Comparison of ENCODE assay signal across 14 cellular contexts in genomic region chr2:199663157-199663556, GRCh38.
DNase-seq lines count a peak whose midpoint lies in the region; ATAC-seq and TF ChIP-seq lines count a peak whose summit lies in the region.
"Had no signal": no experiment of that assay in that cellular context is flagged by ENCODE, and none has a peak within 500 bp of the region (broad histone marks: within the 10 kb centered on the region; RNA-seq: fewer than 3 reads in every experiment).

No MANE protein-coding gene starts in this region.

- no peak overlapping the region for H2AK5ac ChIP-seq in trophoblast cell (ENCODE audit: low read length)

- H3K9ac ChIP-seq in trophoblast cell (ENCODE audit: low read length), result no peak overlapping the region

- H3K18ac ChIP-seq in trophoblast cell (ENCODE audit: low read length), result no peak overlapping the region

- peaks cover 2% of the 10 kb centered on the region for H3K9me3 ChIP-seq in trophoblast cell (ENCODE audit: insufficient read depth, low read depth, low read length)
- H3K9me3 ChIP-seq: esophagus muscularis mucosa had no signal

- no peaks in the 10 kb centered on the region for H3K9me3 Mint-ChIP-seq in progenitor cell of endocrine pancreas (ENCODE audit: low read depth)

- H3K27me3 Mint-ChIP-seq in progenitor cell of endocrine pancreas, result peaks cover 14% of the 10 kb centered on the region

- no peak overlapping the region for H2BK12ac ChIP-seq in trophoblast cell (ENCODE audit: low read length)

- no peak overlapping the region for H3K4ac ChIP-seq in trophoblast cell (ENCODE audit: low read depth, low read length)

- H3K4me2 ChIP-seq in trophoblast cell (ENCODE audit: low read length), result no peak overlapping the region

- no peak overlapping the region for H3K4me3 Mint-ChIP-seq in progenitor cell of endocrine pancreas (ENCODE audit: low read depth)
- H3K4me3 Mint-ChIP-seq: activated CD8-positive, alpha-beta memory T cell treated with anti-CD3 and anti-CD28 coated beads, Interleukin-2, amount 10 ng/mL, durations not matched to agents 7 days and 5 days; activated naive CD8-positive, alpha-beta T cell had no signal

- H3K27me3 ChIP-seq in trophoblast cell (ENCODE audit: insufficient read depth, low read length), result no peaks in the 10 kb centered on the region
- H3K27me3 ChIP-seq: esophagus muscularis mucosa had no signal

- no peaks in the 10 kb centered on the region for H3K79me1 ChIP-seq in trophoblast cell (ENCODE audit: low read length)

- H3K36me3 ChIP-seq in trophoblast cell (ENCODE audit: control insufficient read depth in 1 of 2, insufficient read depth in 2 of 2, low read length in 2 of 2), result no peaks in the 10 kb centered on the region
- H3K36me3 ChIP-seq: esophagus muscularis mucosa had no signal

- H3K23ac ChIP-seq in trophoblast cell (ENCODE audit: low read length), result no peak overlapping the region

- H4K12ac ChIP-seq in trophoblast cell (ENCODE audit: low read depth, low read length), result no peak overlapping the region

- no peak overlapping the region for H2BK5ac ChIP-seq in trophoblast cell (ENCODE audit: low read depth, low read length, poor library complexity)

- no peak overlapping the region for H3K4me3 ChIP-seq in trophoblast cell (ENCODE audit: low read depth, low read length)
- H3K4me3 ChIP-seq: esophagus muscularis mucosa had no signal

- no peak overlapping the region for H3K27ac ChIP-seq in trophoblast cell (ENCODE audit: low read depth, low read length)
- H3K27ac ChIP-seq: esophagus muscularis mucosa had no signal

- H3K79me2 ChIP-seq in trophoblast cell (ENCODE audit: control insufficient read depth, insufficient read depth, low read length, poor library complexity), result no peaks in the 10 kb centered on the region

- H2AFZ ChIP-seq in trophoblast cell (ENCODE audit: insufficient read depth, low read length, poor library complexity), result no peak overlapping the region

- TF ChIP-seq CTCF in progenitor cell of endocrine pancreas (IDR thresholded peaks at IDR 0.05; ENCODE audit: unreplicated experiment), result no peak

- H3K4me1 Mint-ChIP-seq in progenitor cell of endocrine pancreas (ENCODE audit: low read depth), result no peaks in the 10 kb centered on the region
- H3K4me1 Mint-ChIP-seq: activated CD8-positive, alpha-beta memory T cell treated with anti-CD3 and anti-CD28 coated beads, Interleukin-2, amount 10 ng/mL, durations not matched to agents 7 days and 5 days had no signal

- no peaks in the 10 kb centered on the region for H3K36me3 Mint-ChIP-seq in progenitor cell of endocrine pancreas (ENCODE audit: insufficient read depth)
- H3K36me3 Mint-ChIP-seq: activated CD8-positive, alpha-beta memory T cell treated with anti-CD3 and anti-CD28 coated beads, Interleukin-2, amount 10 ng/mL, durations not matched to agents 7 days and 5 days; activated naive CD8-positive, alpha-beta T cell had no signal

- no peak overlapping the region for H4K8ac ChIP-seq in trophoblast cell (ENCODE audit: low read depth, low read length)

- peak; percentile 53 for DNase-seq in SIG-M5 treated with dmso at 0.1 percent for 504 hours (lab: John Stamatoyannopoulos, UW; ENCODE audit: unreplicated experiment)
- no peak for DNase-seq in SIG-M5 (lab: John Stamatoyannopoulos, UW)
- DNase-seq in trophoblast cell, result peak; percentile 5 to 70
- DNase-seq in stimulated activated CD4-positive, alpha-beta T cell treated with anti-CD3 and anti-CD28 coated beads, Interleukin-2, amount 100 ng/mL, for 48 hours, result no peak
- DNase-seq in progenitor cell of endocrine pancreas (ENCODE audit: low spot score, unreplicated experiment), result no peak
- DNase-seq in LoVo (ENCODE audit: low spot score), result no peak
- DNase-seq: activated CD8-positive, alpha-beta memory T cell treated with anti-CD3 and anti-CD28 coated beads, Interleukin-2, amount 10 ng/mL, durations not matched to agents 7 days and 5 days; NCI-H1105; SHP77; stimulated activated CD4-positive, alpha-beta T cell treated with anti-CD3 and anti-CD28 coated beads, Interleukin-12 subunit alpha, Interleukin-12 subunit beta, amount 100 ng/mL, for 4 hours had no signal

- peak; percentile 52 for ATAC-seq in HG02759 (IDR thresholded peaks at IDR 0.05; ENCODE audit: unreplicated experiment)
- ATAC-seq in HG03558 (IDR thresholded peaks at IDR 0.05; ENCODE audit: extremely low read depth, unreplicated experiment), result peak; percentile 86
- ATAC-seq: activated CD8-positive, alpha-beta memory T cell treated with anti-CD3 and anti-CD28 coated beads, Interleukin-2, amount 10 ng/mL, durations not matched to agents 7 days and 5 days had no signal

- no peak overlapping the region for H3K14ac ChIP-seq in trophoblast cell (ENCODE audit: low read length)

- H3K27ac Mint-ChIP-seq in progenitor cell of endocrine pancreas, result no peak overlapping the region
- H3K27ac Mint-ChIP-seq: activated CD8-positive, alpha-beta memory T cell treated with anti-CD3 and anti-CD28 coated beads, Interleukin-2, amount 10 ng/mL, durations not matched to agents 7 days and 5 days; activated naive CD8-positive, alpha-beta T cell had no signal

- H2BK120ac ChIP-seq in trophoblast cell (ENCODE audit: insufficient read depth, low read length, poor library complexity), result no peak overlapping the region

- H3K4me1 ChIP-seq in trophoblast cell (ENCODE audit: control insufficient read depth in 1 of 2, insufficient read depth in 2 of 2, low read length in 2 of 2), result no peaks in the 10 kb centered on the region

- no CpG with 5 or more reads among the region's 6 CpGs for WGBS in trophoblast cell (ENCODE audit: extremely low coverage, insufficient coverage, insufficient read length)

- no peak overlapping the region for H4K91ac ChIP-seq in trophoblast cell (ENCODE audit: low read depth, low read length)

Comparison
In these comparisons a context has a peak if more than half of its experiments do, and no peak if none do; other contexts are left out.
1. DNase-seq: peak in SIG-M5 treated with dmso at 0.1 percent for 504 hours (single experiment) and trophoblast cell (2 of 2); none in SIG-M5 (single experiment), stimulated activated CD4-positive, alpha-beta T cell treated with anti-CD3 and anti-CD28 coated beads, Interleukin-2, amount 100 ng/mL, for 48 hours (0 of 2), progenitor cell of endocrine pancreas (single experiment) and LoVo (single experiment).